In genomic region chr14:33589334-33589733, GRCh38 we compare ENCODE assay signal across 14 cellular contexts.
DNase-seq lines count a peak whose midpoint lies in the region; ATAC-seq and TF ChIP-seq lines count a peak whose summit lies in the region.
"Had no signal": no experiment of that assay in that cellular context is flagged by ENCODE, and none has a peak within 500 bp of the region (broad histone marks: within the 10 kb centered on the region; RNA-seq: fewer than 3 reads in every experiment).

No MANE protein-coding gene starts in this region.

- no peak for ATAC-seq in GM21526 (IDR thresholded peaks at IDR 0.05; ENCODE audit: low FRiP score, unreplicated experiment)
- ATAC-seq in HG03571 (IDR thresholded peaks at IDR 0.05; ENCODE audit: unreplicated experiment), result no peak
- ATAC-seq: T-cell had no signal

- CTCF ChIA-PET in PC-9 (lab: Charles Lee), result interaction anchor here (1.0 kb wide), 1 partner anchor 201 kb away, joined by 4 read pairs; no protein-coding TSS in a partner anchor

- H3K9me2 ChIP-seq in PC-9 (ENCODE audit: insufficient read depth), result no peaks in the 10 kb centered on the region

- H3K4me3 ChIP-seq in PC-9, result no peak overlapping the region
- H3K4me3 ChIP-seq: lung had no signal

- H4K20me1 ChIP-seq in PC-9 (ENCODE audit: insufficient read depth), result no peaks in the 10 kb centered on the region

- BruUV-seq in PC-9 (replicated peaks; lab: Mats Ljungman, UMichigan), result no TSS peak

- H3F3A ChIP-seq in PC-9 (ENCODE audit: insufficient read depth, low read depth), result peaks cover 5% of the 10 kb centered on the region; the same call in 1 of the 2 replicates

- no peaks in the 10 kb centered on the region for H3K79me2 ChIP-seq in PC-9 (ENCODE audit: low read depth)

- no peak for TF ChIP-seq CTCF in PC-9 (conservative IDR thresholded peaks at IDR 0.05)

- H3K27ac ChIP-seq in PC-9 (peak overlapping the region; percentile 75), epithelial cell of prostate (peak overlapping the region; percentile 92)

- peaks cover 13% of the 10 kb centered on the region; the same call in 1 of the 2 replicates for H3K4me1 ChIP-seq in PC-9 (replicated peaks; ENCODE audit: insufficient read depth)

- no peaks in the 10 kb centered on the region for H3K36me3 ChIP-seq in PC-9 (ENCODE audit: low read depth)

- no peaks in the 10 kb centered on the region for H3K9me3 ChIP-seq in PC-9 (ENCODE audit: insufficient read depth, low read depth)

- DNase-seq in EH (ENCODE audit: low read depth), result peak; percentile 50
- DNase-seq in PC-9, result peak; percentile 51 to 90
- peak; percentile 87 for DNase-seq in epithelial cell of prostate (ENCODE audit: low read depth, low spot score)
- peak; percentile 33 for DNase-seq in mucosa of gallbladder (ENCODE audit: low spot score)
- no peak for DNase-seq in activated CD4-positive, alpha-beta T cell treated with anti-CD3 and anti-CD28 coated beads, Interleukin-2, amount 50 U/mL, for 4 hours
- DNase-seq in DMS 273 treated with DMSO at 0.1 percent for 48 hours (lab: John Stamatoyannopoulos, UW), result no peak
- DNase-seq: activated CD4-positive, alpha-beta memory T cell treated with anti-CD3 and anti-CD28 coated beads, Interleukin-2, amount 10 ng/mL, durations not matched to agents 7 days and 5 days; C1 segment of cervical spinal cord; NCI-H1436; NCI-H774; T-cell had no signal

- H3K27me3 ChIP-seq in PC-9 (ENCODE audit: insufficient read depth, low read depth), result no peaks in the 10 kb centered on the region

- H3K4me2 ChIP-seq in PC-9, result peak overlapping the region; percentile 24

- no peak overlapping the region; the same call in 1 of the 2 replicates for H2AFZ ChIP-seq in PC-9

- POLR2A ChIA-PET in PC-9 (lab: Charles Lee; ENCODE audit: unreplicated experiment), result no interaction called here

- intact Hi-C loops in PC-9 (cut with micrococcal nuclease; ENCODE audit: unreplicated experiment), result no loop called here

Comparison
In these comparisons a context has a peak if more than half of its experiments do, and no peak if none do; other contexts are left out.
1. DNase-seq: peak in EH (single experiment), PC-9 (2 of 2), epithelial cell of prostate (single experiment) and mucosa of gallbladder (single experiment); none in activated CD4-positive, alpha-beta T cell treated with anti-CD3 and anti-CD28 coated beads, Interleukin-2, amount 50 U/mL, for 4 hours (0 of 2) and DMS 273 treated with DMSO at 0.1 percent for 48 hours (single experiment).